ENCODE assay signal across 20 cellular contexts in the genomic region with DNA sequence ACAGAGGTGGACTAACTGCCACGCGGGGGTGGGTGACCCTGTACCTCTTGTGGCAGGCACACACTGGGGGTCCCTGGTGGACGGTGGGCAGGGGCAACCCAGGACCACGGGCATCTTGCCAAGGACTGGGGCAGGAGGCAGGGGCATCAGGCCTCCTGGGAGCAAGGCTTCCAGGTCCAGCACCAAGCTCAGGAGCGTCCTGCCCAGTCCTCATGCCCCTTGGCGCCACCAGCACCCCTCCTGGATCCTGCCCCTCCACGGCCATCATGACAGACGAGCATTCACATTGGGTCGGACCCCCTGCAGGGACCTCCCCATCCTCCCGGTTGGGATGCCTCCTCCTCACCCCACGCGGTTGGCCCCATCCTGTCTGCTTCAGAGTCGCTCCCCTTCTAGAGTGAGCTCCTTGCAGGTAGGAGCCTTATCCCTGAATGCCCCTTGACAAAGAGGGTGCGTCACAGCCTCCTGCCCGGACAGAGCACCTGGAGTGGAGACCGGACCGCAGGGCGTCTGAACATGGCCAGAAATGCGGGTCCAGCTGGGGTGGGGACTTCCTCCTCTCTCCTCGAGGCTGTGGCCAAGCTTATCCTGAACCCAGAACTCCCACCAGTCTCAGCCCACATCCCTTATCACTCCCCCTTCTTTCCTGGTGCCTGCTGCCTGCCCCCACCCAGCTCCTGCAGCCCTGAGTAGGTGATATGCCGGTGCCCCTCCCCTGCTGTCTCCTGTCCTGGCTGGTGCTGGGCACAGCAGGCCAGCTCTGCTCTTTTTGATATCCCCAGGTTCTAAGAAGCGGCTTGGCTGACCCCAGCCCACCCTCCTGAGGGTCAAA. TPM values are rescaled to one million over a fixed set of nuclear protein-coding genes. Genes with fewer than 3 reads are reported as not detected.
DNase-seq lines count a peak whose midpoint lies in the region; FAIRE-seq and TF ChIP-seq lines count a peak whose summit lies in the region.
"Had no signal": no experiment of that assay in that cellular context is flagged by ENCODE, and none has a peak within 500 bp of the region (broad histone marks: within the 10 kb centered on the region; RNA-seq: fewer than 3 reads in every experiment).

No MANE protein-coding gene starts in this region.

- no peaks in the 10 kb centered on the region for H3K9me3 ChIP-seq in BLaER1 treated with 17β-estradiol and CSF1 and Interleukin-3, amounts not matched to agents 10 nM and 100 nM (replicated peaks in 1 of 11)
- H3K9me3 ChIP-seq in endothelial cell of umbilical vein (replicated peaks; ENCODE audit: control insufficient read depth, insufficient read depth, low read length): no peaks in the 10 kb centered on the region
- H3K9me3 ChIP-seq: transverse colon had no signal

- H2AFZ ChIP-seq in endothelial cell of umbilical vein (ENCODE audit: low read depth, low read length): no peak overlapping the region

- no peak overlapping the region for H3K4me3 ChIP-seq in BLaER1 treated with 17β-estradiol and CSF1 and Interleukin-3, amounts not matched to agents 10 nM and 100 nM
- H3K4me3 ChIP-seq in endothelial cell of umbilical vein (replicated peaks in 1 of 3; ENCODE audit: insufficient read depth in 1 of 3, low read depth in 1 of 3, low read length in 3 of 3): no peak overlapping the region
- H3K4me3 ChIP-seq: transverse colon had no signal

- CTCF ChIA-PET in endothelial cell of umbilical vein (lab: Charles Lee): interaction anchor here (0.8 to 2.5 kb wide), 3 partner anchors 52 to 217 kb away, joined by 3 to 18 read pairs (median 3); no protein-coding TSS in a partner anchor

- POLR2A ChIA-PET in endothelial cell of umbilical vein (lab: Charles Lee): interaction anchor here (2.5 kb wide), 1 partner anchor 10 kb away, joined by 9 read pairs; no protein-coding TSS in a partner anchor

- H3K9me1 ChIP-seq in endothelial cell of umbilical vein (replicated peaks; ENCODE audit: control insufficient read depth, extremely low read depth, insufficient read depth, low read length): no peaks in the 10 kb centered on the region

- H3K79me2 ChIP-seq in endothelial cell of umbilical vein (ENCODE audit: control insufficient read depth, insufficient read depth, low read length): no peaks in the 10 kb centered on the region

- no TSS peak for BruUV-seq in endothelial cell of umbilical vein (replicated peaks; lab: Mats Ljungman, UMichigan)

- H4K20me1 ChIP-seq in BLaER1 treated with 17β-estradiol and CSF1 and Interleukin-3, amounts not matched to agents 10 nM and 100 nM: peaks cover 0 to 42% (median 10%) of the 10 kb centered on the region in 11 experiments; a peak in 11 of 22 replicates
- no peaks in the 10 kb centered on the region for H4K20me1 ChIP-seq in endothelial cell of umbilical vein (replicated peaks; ENCODE audit: control insufficient read depth, extremely low read depth, insufficient read depth, low read length)

- no peak for TF ChIP-seq CTCF in endothelial cell of umbilical vein (IDR thresholded peaks at IDR 0.05; ENCODE audit: extremely low read depth in 1 of 2, insufficient read depth in 1 of 2, low read depth in 1 of 2, low read length in 2 of 2)

- H3K27me3 ChIP-seq in BLaER1 treated with 17β-estradiol and CSF1 and Interleukin-3, amounts not matched to agents 10 nM and 100 nM: peaks cover 8 to 48% (median 32%) of the 10 kb centered on the region in 11 experiments; a peak in 21 of 22 replicates
- no peaks in the 10 kb centered on the region for H3K27me3 ChIP-seq in endothelial cell of umbilical vein (ENCODE audit: control insufficient read depth in 2 of 2, insufficient read depth in 2 of 2, low read length in 2 of 2)
- H3K27me3 ChIP-seq: transverse colon had no signal

- peak; percentile 36 for FAIRE-seq in HTR-8/SVneo (lab: Jason Lieb, UNC)
- FAIRE-seq in endothelial cell of umbilical vein (lab: Jason Lieb, UNC): no peak
- FAIRE-seq: endometrium had no signal

- DNase-seq in HTR-8/SVneo (ENCODE audit: insufficient read length, low spot score) (no peak), endothelial cell of umbilical vein (ENCODE audit: low read depth, low spot score) (no peak), mesenteric fat pad (ENCODE audit: low spot score) (peak; percentile 89), inferior parietal cortex (ENCODE audit: extremely low spot score) (no peak), kidney tubule cell (ENCODE audit: low spot score) (no peak), foreskin melanocyte (no peak)
- DNase-seq in activated CD4-positive, alpha-beta T cell treated with anti-CD3 and anti-CD28 coated beads, Interleukin-2, amount 50 U/mL, for 4 hours: no peak
- DNase-seq: activated CD4-positive, alpha-beta memory T cell treated with anti-CD3 and anti-CD28 coated beads for 36 hours; activated T-cell treated with anti-CD3 and anti-CD28 coated beads, Interleukin-2, amount 50 U/mL, for 4 hours; cortex of kidney; Karpas-422; NCI-H1048; NCI-H446; occipital lobe; stimulated activated naive CD4-positive, alpha-beta T cell treated with Interleukin-2 at 50 U/mL for 16 hours; SW 1271 had no signal

- TF ChIP-seq POLR2A in endothelial cell of umbilical vein (IDR thresholded peaks at IDR 0.05; ENCODE audit: low read depth, low read length): no peak

- no peaks in the 10 kb centered on the region for H3K36me3 ChIP-seq in BLaER1 treated with 17β-estradiol and CSF1 and Interleukin-3, amounts not matched to agents 10 nM and 100 nM
- H3K36me3 ChIP-seq in endothelial cell of umbilical vein (ENCODE audit: control insufficient read depth in 2 of 2, extremely low read depth in 1 of 2, insufficient read depth in 2 of 2, low read length in 2 of 2): no peaks in the 10 kb centered on the region
- H3K36me3 ChIP-seq: transverse colon had no signal

- no peak overlapping the region for H3K9ac ChIP-seq in BLaER1 treated with 17β-estradiol and CSF1 and Interleukin-3, amounts not matched to agents 10 nM and 100 nM
- H3K9ac ChIP-seq in endothelial cell of umbilical vein (replicated peaks; ENCODE audit: extremely low read depth, insufficient read depth, low read length): no peak overlapping the region

- no peak overlapping the region for H3K27ac ChIP-seq in BLaER1 treated with 17β-estradiol and CSF1 and Interleukin-3, amounts not matched to agents 10 nM and 100 nM
- H3K27ac ChIP-seq in endothelial cell of umbilical vein (ENCODE audit: insufficient read depth, low read depth, low read length): peak overlapping the region; percentile 41

- peak overlapping the region in 6 of 11 experiments; percentile 12 to 45 (median 27); a peak in 6 of 22 replicates for H3K4me2 ChIP-seq in BLaER1 treated with 17β-estradiol and CSF1 and Interleukin-3, amounts not matched to agents 10 nM and 100 nM
- no peak overlapping the region for H3K4me2 ChIP-seq in endothelial cell of umbilical vein (ENCODE audit: insufficient read depth, low read length)

- intact Hi-C loops in endothelial cell of umbilical vein (cut with micrococcal nuclease): no loop called here

- peaks cover 27 to 65% (median 50%) of the 10 kb centered on the region in 10 experiments for H3K4me1 ChIP-seq in BLaER1 treated with 17β-estradiol and CSF1 and Interleukin-3, amounts not matched to agents 10 nM and 100 nM
- peaks cover 35% of the 10 kb centered on the region for H3K4me1 ChIP-seq in endothelial cell of umbilical vein (ENCODE audit: control insufficient read depth, extremely low read depth, insufficient read depth, low read length)

- dilution Hi-C loops in endothelial cell of umbilical vein (cut with MboI; ENCODE audit: extremely low pct_ligation_motif_present, low sequenced_read_pairs): no loop called here

TF ChIP-seq in endothelial cell of umbilical vein, 7 proteins besides CTCF, POLR2A, EP300 and RAD21:
- TF ChIP-seq FOS (IDR thresholded peaks at IDR 0.05; ENCODE audit: borderline replicate concordance, insufficient read depth, low read length) (no peak), EZH2 (IDR thresholded peaks at IDR 0.05; ENCODE audit: borderline replicate concordance, low read depth, low read length, severe bottlenecking) (no peak), GATA2 (IDR thresholded peaks at IDR 0.05; ENCODE audit: insufficient read depth, insufficient read length, low read depth, low read length) (no peak), MYC (IDR thresholded peaks at IDR 0.05; ENCODE audit: low read depth, low read length) (no peak), MAX (IDR thresholded peaks at IDR 0.05; ENCODE audit: insufficient read depth, insufficient read length) (no peak), JUN (IDR thresholded peaks at IDR 0.05; ENCODE audit: borderline replicate concordance, insufficient read depth, insufficient read length, low read depth) (no peak), POLR2AphosphoS5 (IDR thresholded peaks at IDR 0.05; ENCODE audit: insufficient read depth, low read depth, low read length) (no peak)

RNA-seq across cellular contexts. Expression of gene IGF2, which starts 40.3 kb away (rescaled TPM):
- total RNA-seq in endothelial cell of umbilical vein (21.0 and 34.1 TPM in 2 replicates), mesenteric fat pad (148 TPM)
- 4.3 and 5.7 TPM in 2 replicates for polyA plus RNA-seq in endothelial cell of umbilical vein
- 4.0 and 5.9 TPM in 2 replicates for polyA plus RNA-seq in endothelial cell of umbilical vein (2011; cell fraction: cytosol; rRNA removed)
- polyA plus RNA-seq in endothelial cell of umbilical vein (2011; cell fraction: nucleus; rRNA removed): 1.2 and 1.4 TPM in 2 replicates
- 10.6 and 78.9 TPM in 2 replicates for polyA plus RNA-seq in endothelial cell of umbilical vein (2012)
- 3.0 and 7.7 TPM in 2 replicates for polyA minus RNA-seq in endothelial cell of umbilical vein
- polyA minus RNA-seq in endothelial cell of umbilical vein (2011; cell fraction: cytosol; rRNA and poly(A)+ RNA removed): not detected
- polyA minus RNA-seq in endothelial cell of umbilical vein (2011; cell fraction: nucleus; rRNA and poly(A)+ RNA removed): 0.38 and 1.0 TPM in 2 replicates
- total RNA-seq: RPMI7951 had no signal
